Comparison of ENCODE assay signal across 6 cellular contexts in the genomic region with DNA sequence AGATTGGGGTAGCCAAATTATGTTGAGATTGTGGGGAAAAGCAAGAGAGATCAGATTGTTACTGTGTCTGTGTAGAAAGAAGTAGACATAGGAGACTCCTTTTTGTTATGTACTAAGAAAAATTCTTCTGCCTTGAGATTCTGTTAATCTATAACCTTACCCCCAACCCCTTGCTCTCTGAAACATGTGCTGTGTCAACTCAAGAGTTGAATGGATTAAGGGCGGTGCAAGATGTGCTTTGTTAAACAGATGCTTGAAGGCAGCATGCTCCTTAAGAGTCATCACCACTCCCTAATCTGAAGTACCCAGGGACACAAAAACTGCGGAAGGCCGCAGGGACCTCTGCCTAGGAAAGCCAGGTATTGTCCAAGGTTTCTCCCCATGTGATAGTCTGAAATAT. TPM values are rescaled to one million over a fixed set of nuclear protein-coding genes. Genes with fewer than 3 reads are reported as not detected.
"Had no signal": no experiment of that assay in that cellular context is flagged by ENCODE, and none has a peak within 500 bp of the region (broad histone marks: within the 10 kb centered on the region; RNA-seq: fewer than 3 reads in every experiment).

No MANE protein-coding gene starts in this region.

RNA-seq across cellular contexts. Expression of gene KLRB1, which starts 7.3 kb away (rescaled TPM):
- total RNA-seq: ascending aorta, cardiac muscle cell, LHCN-M2, RPMI7951, SJCRH30, WTC11 had no signal
- polyA plus RNA-seq: cardiac muscle cell had no signal
